Comparison of ENCODE assay signal across 1 cellular context in the genomic region with DNA sequence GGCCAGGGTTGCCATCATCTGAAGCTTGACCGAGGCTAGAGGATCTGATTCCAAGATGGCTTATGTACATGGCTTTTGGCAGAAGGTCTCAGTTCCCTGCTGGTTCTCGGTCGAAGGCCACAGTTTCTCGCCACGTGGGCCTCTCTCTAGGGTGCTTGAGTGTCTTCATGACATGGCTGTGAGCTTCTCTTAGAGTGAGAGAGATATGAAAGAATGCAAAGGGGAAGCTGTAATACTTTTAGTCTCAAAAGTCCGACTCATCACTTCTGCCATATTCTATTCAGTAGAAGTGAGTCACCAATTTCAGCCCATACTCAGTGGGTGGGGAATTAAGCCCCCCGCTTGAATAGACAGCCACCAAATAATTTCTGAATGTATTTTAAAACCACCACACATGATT.
TF ChIP-seq lines count a peak whose summit lies in the region.

No MANE protein-coding gene starts in this region.

TF ChIP-seq in IMR-90, 13 proteins besides CTCF, POLR2A, EP300 and RAD21 (continued from another document):
- TF ChIP-seq NFE2L2 (IDR thresholded peaks at IDR 0.05; ENCODE audit: low read depth, low read length), result no peak
